ENCODE assay signal across 32 cellular contexts in the genomic region with DNA sequence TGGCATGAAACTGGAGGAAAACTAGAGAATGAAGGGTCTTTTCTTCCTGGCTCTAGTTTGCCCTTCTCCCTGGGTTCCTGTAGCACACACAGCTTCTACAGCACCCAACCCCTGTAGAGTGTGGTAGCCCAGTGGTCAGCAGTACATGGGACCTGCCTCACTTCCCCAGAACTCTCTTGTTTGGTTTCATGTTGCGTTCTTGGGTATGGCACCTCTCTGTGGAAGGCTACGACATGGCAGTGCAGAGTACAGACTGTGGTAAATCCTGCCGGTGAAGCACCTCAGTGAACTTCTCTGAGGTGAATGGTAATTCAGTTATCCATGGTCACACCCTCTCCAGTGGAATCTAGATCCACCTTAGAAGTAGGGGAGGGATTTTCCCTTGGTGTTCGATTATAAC.
"Had no signal": no experiment of that assay in that cellular context is flagged by ENCODE, and none has a peak within 500 bp of the region (broad histone marks: within the 10 kb centered on the region; RNA-seq: fewer than 3 reads in every experiment).

No MANE protein-coding gene starts in this region.

- H3K36me3 Mint-ChIP-seq: activated CD4-positive, alpha-beta memory T cell treated with anti-CD3 and anti-CD28 coated beads for 36 hours; activated naive CD4-positive, alpha-beta T cell treated with anti-CD3 and anti-CD28 coated beads, Interleukin-2, amount 10 ng/mL, durations not matched to agents 7 days and 5 days; activated naive CD8-positive, alpha-beta T cell had no signal

- H3K4me3 Mint-ChIP-seq: activated B cell treated with CpG ODN at 0.5 μM for 24 hours; activated CD4-positive, alpha-beta memory T cell treated with anti-CD3 and anti-CD28 coated beads for 36 hours; activated naive CD4-positive, alpha-beta T cell treated with anti-CD3 and anti-CD28 coated beads, Interleukin-2, amount 10 ng/mL, durations not matched to agents 7 days and 5 days; activated naive CD8-positive, alpha-beta T cell; activated naive CD8-positive, alpha-beta T cell treated with anti-CD3 and anti-CD28 coated beads, Interleukin-2, amount 50 U/mL, for 24 hours; activated T-cell treated with anti-CD3 and anti-CD28 coated beads, Interleukin-2, amount 50 U/mL, for 4 hours; activated T-helper 1 cell treated with anti-CD3 and anti-CD28 coated beads, Interleukin-12 subunit alpha, Interleukin-12 subunit beta, Interleukin-2, Interleukin-4 antibody, amounts not matched to agents 30 ng/mL and 10 ng/mL and 1 ng/mL, durations not matched to agents 14 hours and 24 hours and 36 hours; T-helper 1 cell treated with Interleukin-12 subunit alpha and Interleukin-12 subunit beta and Interleukin-4 antibody, amounts not matched to agents 30 μg/mL and 1 μg/mL, for 36 hours; T-helper 2 cell treated with Interferon-gamma antibody and Interleukin-4, amounts not matched to agents 5 μg/mL and 100 μg/mL, for 36 hours had no signal

- ATAC-seq: activated naive CD8-positive, alpha-beta T cell treated with anti-CD3 and anti-CD28 coated beads, Interleukin-2, amount 50 U/mL, for 24 hours; activated T-cell treated with anti-CD3 and anti-CD28 coated beads, Interleukin-2, amount 50 U/mL, for 4 hours; Panc1 had no signal

- H3K36me3 ChIP-seq: brain microvascular endothelial cell, SJSA1 had no signal

- DNase-seq: activated B cell treated with CpG ODN at 0.5 μM for 24 hours; activated CD4-positive, alpha-beta memory T cell treated with anti-CD3 and anti-CD28 coated beads for 36 hours; activated CD4-positive, alpha-beta T cell treated with anti-CD3 and anti-CD28 coated beads for 4 hours; activated CD4-positive, alpha-beta T cell treated with anti-CD3 and anti-CD28 coated beads, Interleukin-2, amount 50 U/mL, for 1 hour; activated CD4-positive, CD25-positive, alpha-beta regulatory T cell treated with anti-CD3 and anti-CD28 coated beads, Interleukin-2, amount 50 U/mL, for 72 hours; activated CD8-positive, alpha-beta memory T cell treated with anti-CD3 and anti-CD28 coated beads, Interleukin-2, amount 50 U/mL, for 4 hours; activated effector memory CD4-positive, alpha-beta T cell treated with Interleukin-2 at 50 U/mL for 16 hours; activated naive CD4-positive, alpha-beta T cell treated with anti-CD3 and anti-CD28 coated beads, Interleukin-2, amount 10 ng/mL, durations not matched to agents 7 days and 5 days; activated naive CD8-positive, alpha-beta T cell treated with anti-CD3 and anti-CD28 coated beads, Interleukin-2, amount 50 U/mL, for 24 hours; activated T-cell treated with anti-CD3 and anti-CD28 coated beads for 4 hours; activated T-cell treated with anti-CD3 and anti-CD28 coated beads, Interleukin-2, amount 50 U/mL, for 4 hours; anterior cingulate cortex; brain microvascular endothelial cell; central memory CD4-positive, alpha-beta T cell; KG1; MM.1S; NCI-H1105; NCI-H1417 treated with DMSO at 0.1 percent for 48 hours; NCI-H187 treated with DMSO at 0.1 percent for 48 hours; NCI-H2081; NCI-H2171 treated with DMSO at 0.1 percent for 48 hours; NCI-H226; NCI-H446 treated with DMSO at 0.1 percent for 48 hours; NCI-H524; SHP77; SK-N-SH had no signal

- H3K9me3 Mint-ChIP-seq: activated B cell treated with CpG ODN at 0.5 μM for 24 hours; activated CD4-positive, alpha-beta memory T cell treated with anti-CD3 and anti-CD28 coated beads for 36 hours; activated naive CD4-positive, alpha-beta T cell treated with anti-CD3 and anti-CD28 coated beads, Interleukin-2, amount 10 ng/mL, durations not matched to agents 7 days and 5 days; activated naive CD8-positive, alpha-beta T cell treated with anti-CD3 and anti-CD28 coated beads, Interleukin-2, amount 50 U/mL, for 24 hours; activated T-cell treated with anti-CD3 and anti-CD28 coated beads, Interleukin-2, amount 50 U/mL, for 4 hours; activated T-helper 1 cell treated with anti-CD3 and anti-CD28 coated beads, Interleukin-12 subunit alpha, Interleukin-12 subunit beta, Interleukin-2, Interleukin-4 antibody, amounts not matched to agents 30 ng/mL and 10 ng/mL and 1 ng/mL, durations not matched to agents 14 hours and 24 hours and 36 hours; T-helper 1 cell treated with Interleukin-12 subunit alpha and Interleukin-12 subunit beta and Interleukin-4 antibody, amounts not matched to agents 30 μg/mL and 1 μg/mL, for 36 hours; T-helper 2 cell treated with Interferon-gamma antibody and Interleukin-4, amounts not matched to agents 5 μg/mL and 100 μg/mL, for 36 hours had no signal

- H3K9ac ChIP-seq: SK-N-SH had no signal

- H3K4me3 ChIP-seq: SJSA1 had no signal

- H3K9me3 ChIP-seq: SJSA1, SK-N-SH had no signal

- H3K4me1 ChIP-seq: SJSA1 had no signal

- H3K4me2 ChIP-seq: SK-N-SH had no signal

- H3K4me1 Mint-ChIP-seq: activated naive CD4-positive, alpha-beta T cell treated with anti-CD3 and anti-CD28 coated beads, Interleukin-2, amount 10 ng/mL, durations not matched to agents 7 days and 5 days; activated naive CD8-positive, alpha-beta T cell treated with anti-CD3 and anti-CD28 coated beads, Interleukin-2, amount 50 U/mL, for 24 hours had no signal

- H3K9me2 ChIP-seq: SK-N-SH had no signal

- H3K27me3 ChIP-seq: brain microvascular endothelial cell, SJSA1 had no signal

- H3K27ac Mint-ChIP-seq: activated B cell treated with CpG ODN at 0.5 μM for 24 hours; activated CD4-positive, alpha-beta memory T cell treated with anti-CD3 and anti-CD28 coated beads for 36 hours; activated naive CD4-positive, alpha-beta T cell treated with anti-CD3 and anti-CD28 coated beads, Interleukin-2, amount 10 ng/mL, durations not matched to agents 7 days and 5 days; activated naive CD8-positive, alpha-beta T cell; activated naive CD8-positive, alpha-beta T cell treated with anti-CD3 and anti-CD28 coated beads, Interleukin-2, amount 50 U/mL, for 24 hours; activated T-helper 1 cell treated with anti-CD3 and anti-CD28 coated beads, Interleukin-12 subunit alpha, Interleukin-12 subunit beta, Interleukin-2, Interleukin-4 antibody, amounts not matched to agents 30 ng/mL and 10 ng/mL and 1 ng/mL, durations not matched to agents 14 hours and 24 hours and 36 hours; T-helper 1 cell treated with Interleukin-12 subunit alpha and Interleukin-12 subunit beta and Interleukin-4 antibody, amounts not matched to agents 30 μg/mL and 1 μg/mL, for 36 hours; T-helper 2 cell treated with Interferon-gamma antibody and Interleukin-4, amounts not matched to agents 5 μg/mL and 100 μg/mL, for 36 hours had no signal

- H3K27ac ChIP-seq: brain microvascular endothelial cell, SJSA1 had no signal
